In genomic region chr19:21020298-21021227, GRCh38 we compare ENCODE assay signal across 8 cellular contexts. TPM values are rescaled to one million over a fixed set of nuclear protein-coding genes. Genes with fewer than 3 reads are reported as not detected.
DNase-seq lines count a peak whose midpoint lies in the region; ATAC-seq and TF ChIP-seq lines count a peak whose summit lies in the region.

TSS of gene ZNF430 (plus strand) at chr19:21020657. CDS start at chr19:21020801, 144 bp downstream.

- H3K27me3 ChIP-seq in adipocyte (replicated peaks; ENCODE audit: control insufficient read depth, insufficient read depth, low read length) (no peaks in the 10 kb centered on the region), heart left ventricle (no peaks in the 10 kb centered on the region), upper lobe of left lung (no peaks in the 10 kb centered on the region)

- no peak for TF ChIP-seq EP300 in upper lobe of left lung (IDR thresholded peaks at IDR 0.05)

- TF ChIP-seq POLR2A in heart left ventricle (IDR thresholded peaks at IDR 0.05), result peak in 1 of 2 donors; percentile 61
- TF ChIP-seq POLR2A in upper lobe of left lung (IDR thresholded peaks at IDR 0.05), result peak in 3 of 4 donors; percentile 49 to 81 (median 72)

- WGBS in heart left ventricle, 4 donors, result 4 to 8% (median 5%) methylated on average over 29 to 44 of the region's 44 CpGs
- 6 to 12% methylated on average over 21 to 44 of the region's 44 CpGs for WGBS in upper lobe of left lung, 2 donors

- peaks cover 36% of the 10 kb centered on the region for H3K4me1 ChIP-seq in adipocyte (ENCODE audit: control insufficient read depth, insufficient read depth, low read length)
- H3K4me1 ChIP-seq in heart left ventricle, result peaks cover 0 to 25% (median 7%) of the 10 kb centered on the region in 12 donors
- peaks cover 6 to 18% (median 9%) of the 10 kb centered on the region in 4 donors for H3K4me1 ChIP-seq in upper lobe of left lung

- H3K9ac ChIP-seq in adipocyte (ENCODE audit: low read length), result peak within 1 kb of the TSS; percentile 95

- ATAC-seq in HG02798 (IDR thresholded peaks at IDR 0.05; ENCODE audit: poor library complexity, unreplicated experiment), result peak; percentile 98
- ATAC-seq in heart left ventricle, result peak; percentile 100
- ATAC-seq in upper lobe of left lung (ENCODE audit: low FRiP score in 2 of 2), result peak; percentile 99

- H3K27ac ChIP-seq in heart left ventricle (peak within 1 kb of the TSS; percentile 65 to 91 (median 80)), upper lobe of left lung (peak within 1 kb of the TSS; percentile 86 to 93 (median 90))

- intact Hi-C loops in heart left ventricle (cut with DNase I), result loop anchor here in 1 of 10 donors (5.0 kb wide), 1 partner anchor 62 kb away; the partner anchor contains the start of gene ZNF714

- H3K4me3 ChIP-seq in GM12865 (ENCODE audit: low read depth, low read length) (peak within 1 kb of the TSS; percentile 84), adipocyte (ENCODE audit: low read length) (peak within 1 kb of the TSS; percentile 97), heart left ventricle (peak within 1 kb of the TSS; percentile 65 to 97 (median 84)), upper lobe of left lung (peak within 1 kb of the TSS; percentile 79 to 89 (median 85))

- H3K36me3 ChIP-seq in adipocyte (ENCODE audit: control insufficient read depth, insufficient read depth, low read length, severe bottlenecking) (peaks cover 7% of the 10 kb centered on the region), heart left ventricle (peaks cover 0 to 31% (median 24%) of the 10 kb centered on the region in 9 donors), upper lobe of left lung (peaks cover 0 to 10% (median 2%) of the 10 kb centered on the region in 4 donors)

- TF ChIP-seq CTCF in GM12865 (IDR thresholded peaks at IDR 0.05; ENCODE audit: insufficient read depth, low read depth, low read length, missing control alignments), result no peak
- TF ChIP-seq CTCF in heart left ventricle (IDR thresholded peaks at IDR 0.05), result no peak
- no peak for TF ChIP-seq CTCF in upper lobe of left lung (IDR thresholded peaks at IDR 0.05)

- no peaks in the 10 kb centered on the region for H3K9me3 ChIP-seq in adipocyte (ENCODE audit: control insufficient read depth, low read length)
- no peaks in the 10 kb centered on the region for H3K9me3 ChIP-seq in heart left ventricle
- H3K9me3 ChIP-seq in upper lobe of left lung, result no peaks in the 10 kb centered on the region

- DNase-seq in GM12865 (ENCODE audit: low read depth) (peak; percentile 99), NCI-H1436 (lab: John Stamatoyannopoulos, UW) (peak; percentile 96), T follicular helper cell (ENCODE audit: low read depth) (peak; percentile 90), adipocyte (ENCODE audit: low read depth) (peak; percentile 98), heart left ventricle (peak; percentile 93 to 96 (median 95)), pons (ENCODE audit: low spot score) (peak; percentile 99), upper lobe of left lung (peak; percentile 89 to 96)

RNA-seq across cellular contexts. Expression of gene ZNF430, which starts in this region (rescaled TPM):
- total RNA-seq in heart left ventricle (1 to 10 TPM; 2.9 to 9.1 (median 3.9) TPM), upper lobe of left lung (10 to 100 TPM in 5 of 6 donors, 1 to 10 TPM in 1; 7.9 to 15.6 (median 13.1) TPM)
- polyA plus RNA-seq in heart left ventricle, result 1 to 10 TPM; 1.1 to 2.4 TPM

Comparison
In these comparisons a context has a peak if more than half of its experiments do, and no peak if none do; other contexts are left out.
1. Peak in every context shown above with its lines: DNase-seq, ATAC-seq, H3K4me3 ChIP-seq and H3K27ac ChIP-seq.